ENCODE assay signal across 1 cellular context in genomic region chr12:16323010-16323409, GRCh38.
TF ChIP-seq lines count a peak whose summit lies in the region.

No MANE protein-coding gene starts in this region.

TF ChIP-seq in IMR-90, 13 proteins besides CTCF, POLR2A, EP300 and RAD21:
- TF ChIP-seq MAFK (IDR thresholded peaks at IDR 0.05; ENCODE audit: low read depth, low read length) (no peak), RCOR1 (IDR thresholded peaks at IDR 0.05; ENCODE audit: insufficient replicate concordance, low read length) (no peak), FOS (IDR thresholded peaks at IDR 0.05; ENCODE audit: low read depth, low read length) (0 out of 2 replicates have a peak, but pooled peaks have one; percentile 26), MXI1 (IDR thresholded peaks at IDR 0.05; ENCODE audit: borderline replicate concordance, low read depth, low read length) (no peak), CEBPB (IDR thresholded peaks at IDR 0.05; ENCODE audit: low read depth, low read length) (no peak), SMC3 (IDR thresholded peaks at IDR 0.05; ENCODE audit: low read depth, low read length) (no peak)
